In the genomic region with DNA sequence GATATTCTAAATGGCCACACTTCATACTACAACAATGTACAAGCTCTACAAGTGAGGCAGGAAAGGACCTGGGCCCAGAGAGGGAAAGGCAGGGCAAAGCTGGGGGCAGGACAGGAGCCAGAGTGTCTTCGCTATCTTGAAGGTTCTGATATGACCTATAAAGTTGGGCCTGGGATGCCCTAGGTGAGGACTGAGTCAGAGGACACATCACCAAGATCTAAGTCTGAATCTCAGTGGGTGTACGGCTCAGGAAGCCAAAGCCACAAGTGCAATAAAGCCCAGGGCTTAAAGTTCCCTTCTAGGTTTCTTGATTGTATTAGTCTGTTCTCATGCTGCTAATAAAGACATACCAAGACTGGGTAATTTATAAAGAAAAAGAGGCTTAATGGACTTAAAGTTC, we compare ENCODE assay signal across 21 cellular contexts.
A peak's percentile ranks its signal among the peaks of the same experiment; 100 is the strongest.
DNase-seq lines count a peak whose midpoint lies in the region; ATAC-seq and TF ChIP-seq lines count a peak whose summit lies in the region.
"Had no signal": no experiment of that assay in that cellular context is flagged by ENCODE, and none has a peak within 500 bp of the region (broad histone marks: within the 10 kb centered on the region; RNA-seq: fewer than 3 reads in every experiment).

No MANE protein-coding gene starts in this region.

- ATAC-seq in activated naive CD8-positive, alpha-beta T cell treated with anti-CD3 and anti-CD28 coated beads, Interleukin-2, amount 50 U/mL, for 24 hours: peak; percentile 57
- ATAC-seq in PC-3 (no peak), foreskin keratinocyte (peak; percentile 10), right lobe of liver (no peak)
- ATAC-seq: HepG2 had no signal

- no peaks in the 10 kb centered on the region for H4K20me1 ChIP-seq in PC-3 (ENCODE audit: low read length)
- H4K20me1 ChIP-seq: BLaER1 had no signal

- CTCF ChIA-PET in PC-3 (lab: Charles Lee) (no interaction called here), HEK293T (lab: Yijun Ruan, JAX) (no interaction called here)

- H3K9me3 Mint-ChIP-seq in activated naive CD8-positive, alpha-beta T cell treated with anti-CD3 and anti-CD28 coated beads, Interleukin-2, amount 50 U/mL, for 24 hours: no peaks in the 10 kb centered on the region
- H3K9me3 Mint-ChIP-seq in activated naive CD8-positive, alpha-beta T cell treated with anti-CD3 and anti-CD28 coated beads for 36 hours: no peaks in the 10 kb centered on the region
- H3K9me3 Mint-ChIP-seq: CD4-positive, CD25-positive, alpha-beta regulatory T cell had no signal

- H3K27me3 ChIP-seq in PC-3 (ENCODE audit: low read length): no peaks in the 10 kb centered on the region
- H3K27me3 ChIP-seq in foreskin keratinocyte: no peaks in the 10 kb centered on the region
- H3K27me3 ChIP-seq in right lobe of liver: no peaks in the 10 kb centered on the region
- H3K27me3 ChIP-seq: BLaER1 had no signal

- TF ChIP-seq CTCF in PC-3 (conservative IDR thresholded peaks at IDR 0.05; ENCODE audit: low read depth, low read length) (no peak), foreskin keratinocyte (conservative IDR thresholded peaks at IDR 0.05) (no peak), right lobe of liver (IDR thresholded peaks at IDR 0.05) (no peak)

- POLR2A ChIA-PET in PC-3 (lab: Charles Lee; ENCODE audit: unreplicated experiment): no interaction called here
- POLR2A ChIA-PET in HEK293T (lab: Yijun Ruan, JAX): no interaction called here

- H3K27ac ChIP-seq in PC-3 (ENCODE audit: low read length): no peak overlapping the region
- no peak overlapping the region for H3K27ac ChIP-seq in foreskin keratinocyte
- no peak overlapping the region for H3K27ac ChIP-seq in right lobe of liver
- H3K27ac ChIP-seq: BLaER1, GM23248 had no signal

- H3K27me3 Mint-ChIP-seq in activated naive CD8-positive, alpha-beta T cell treated with anti-CD3 and anti-CD28 coated beads, Interleukin-2, amount 50 U/mL, for 24 hours: peaks cover 2% of the 10 kb centered on the region
- peaks cover 5% of the 10 kb centered on the region for H3K27me3 Mint-ChIP-seq in activated naive CD8-positive, alpha-beta T cell treated with anti-CD3 and anti-CD28 coated beads for 36 hours

- H3K9me3 ChIP-seq in PC-3 (ENCODE audit: low read length): no peaks in the 10 kb centered on the region
- no peaks in the 10 kb centered on the region for H3K9me3 ChIP-seq in right lobe of liver

- DNase-seq in activated naive CD8-positive, alpha-beta T cell treated with anti-CD3 and anti-CD28 coated beads, Interleukin-2, amount 50 U/mL, for 24 hours: no peak
- DNase-seq in activated naive CD8-positive, alpha-beta T cell treated with anti-CD3 and anti-CD28 coated beads for 36 hours: no peak
- peak; percentile 3 for DNase-seq in PC-3
- no peak for DNase-seq in foreskin keratinocyte
- DNase-seq in NCI-H2227 treated with DMSO at 0.1 percent for 48 hours (lab: John Stamatoyannopoulos, UW): no peak
- DNase-seq in right lobe of liver: no peak
- no peak for DNase-seq in HEK293T (ENCODE audit: extremely low spot score)
- DNase-seq: CD4-positive, CD25-positive, alpha-beta regulatory T cell; GM23248; H7; KBM-7; NCI-H1092; NCI-H1417 treated with DMSO at 0.1 percent for 48 hours; NCI-H1694 treated with DMSO at 0.1 percent for 48 hours; NCI-H446 treated with DMSO at 0.1 percent for 48 hours; NCI-H526; NCI-H82; NK-92 treated with Interleukin-12 subunit alpha and Interleukin-12 subunit beta, amount 100 ng/mL, for 24 hours; SHP77 treated with DMSO at 0.1 percent for 48 hours had no signal

- no peaks in the 10 kb centered on the region for H3F3A ChIP-seq in PC-3 (ENCODE audit: low read length, unreplicated experiment)

- intact Hi-C loops in PC-3 (cut with micrococcal nuclease) (no loop called here), right lobe of liver (cut with DNase I) (no loop called here)

- no TSS peak for BruUV-seq in PC-3 (replicated peaks; lab: Mats Ljungman, UMichigan)

- no peaks in the 10 kb centered on the region for H3K36me3 Mint-ChIP-seq in activated naive CD8-positive, alpha-beta T cell treated with anti-CD3 and anti-CD28 coated beads, Interleukin-2, amount 50 U/mL, for 24 hours (ENCODE audit: low read depth)
- no peaks in the 10 kb centered on the region for H3K36me3 Mint-ChIP-seq in activated naive CD8-positive, alpha-beta T cell treated with anti-CD3 and anti-CD28 coated beads for 36 hours
- H3K36me3 Mint-ChIP-seq: CD4-positive, CD25-positive, alpha-beta regulatory T cell had no signal

- H3K4me1 Mint-ChIP-seq in activated naive CD8-positive, alpha-beta T cell treated with anti-CD3 and anti-CD28 coated beads, Interleukin-2, amount 50 U/mL, for 24 hours: peaks cover 2% of the 10 kb centered on the region
- H3K4me1 Mint-ChIP-seq in activated naive CD8-positive, alpha-beta T cell treated with anti-CD3 and anti-CD28 coated beads for 36 hours: peaks cover 2% of the 10 kb centered on the region
- H3K4me1 Mint-ChIP-seq: CD4-positive, CD25-positive, alpha-beta regulatory T cell had no signal

- no peak for TF ChIP-seq POLR2A in right lobe of liver (IDR thresholded peaks at IDR 0.05)

- 83% methylated on average over 2 of the region's 2 CpGs for WGBS in right lobe of liver (ENCODE audit: insufficient coverage, low coverage, low lambda C conversion rate, missing lambda C conversion rate)

- no peak overlapping the region for H3K27ac Mint-ChIP-seq in activated naive CD8-positive, alpha-beta T cell treated with anti-CD3 and anti-CD28 coated beads, Interleukin-2, amount 50 U/mL, for 24 hours
- no peak overlapping the region for H3K27ac Mint-ChIP-seq in activated naive CD8-positive, alpha-beta T cell treated with anti-CD3 and anti-CD28 coated beads for 36 hours
- H3K27ac Mint-ChIP-seq: CD4-positive, CD25-positive, alpha-beta regulatory T cell had no signal

- H3K4me1 ChIP-seq in PC-3 (ENCODE audit: insufficient read depth, low read length): peaks cover 10% of the 10 kb centered on the region; the same call in 1 of the 2 replicates
- peaks cover 11% of the 10 kb centered on the region for H3K4me1 ChIP-seq in foreskin keratinocyte
- H3K4me1 ChIP-seq in right lobe of liver: no peaks in the 10 kb centered on the region
- H3K4me1 ChIP-seq: BLaER1 had no signal

- no peak overlapping the region for H3K9ac ChIP-seq in PC-3 (ENCODE audit: low read length)
- H3K9ac ChIP-seq: BLaER1, GM23248 had no signal

- H3K79me2 ChIP-seq in PC-3 (ENCODE audit: low read length): no peaks in the 10 kb centered on the region

- H3K4me3 Mint-ChIP-seq in activated naive CD8-positive, alpha-beta T cell treated with anti-CD3 and anti-CD28 coated beads, Interleukin-2, amount 50 U/mL, for 24 hours: no peak overlapping the region
- no peak overlapping the region for H3K4me3 Mint-ChIP-seq in activated naive CD8-positive, alpha-beta T cell treated with anti-CD3 and anti-CD28 coated beads for 36 hours
- H3K4me3 Mint-ChIP-seq: CD4-positive, CD25-positive, alpha-beta regulatory T cell had no signal

- H3K4me3 ChIP-seq in PC-3 (ENCODE audit: low read length) (no peak overlapping the region), right lobe of liver (no peak overlapping the region)
- H3K4me3 ChIP-seq: BLaER1, GM23248 had no signal

- no peak overlapping the region for H2AFZ ChIP-seq in PC-3 (ENCODE audit: low read length)
- H2AFZ ChIP-seq: GM23248 had no signal

- no peaks in the 10 kb centered on the region for H3K9me2 ChIP-seq in PC-3 (replicated peaks; ENCODE audit: low read length)

- no peak overlapping the region for H3K4me2 ChIP-seq in PC-3 (ENCODE audit: low read length)
- H3K4me2 ChIP-seq: BLaER1 had no signal

- H3K36me3 ChIP-seq in PC-3 (ENCODE audit: low read depth, low read length) (no peaks in the 10 kb centered on the region), right lobe of liver (no peaks in the 10 kb centered on the region)
- H3K36me3 ChIP-seq: BLaER1 had no signal

TF ChIP-seq in HEK293T, 16 proteins besides CTCF, POLR2A, EP300 and RAD21:
- TF ChIP-seq CTBP1 (IDR thresholded peaks at IDR 0.05; ENCODE audit: borderline replicate concordance) (no peak), L3MBTL2 (conservative IDR thresholded peaks at IDR 0.05) (no peak), ARNT (IDR thresholded peaks at IDR 0.05) (no peak), BHLHE40 (IDR thresholded peaks at IDR 0.05; ENCODE audit: borderline replicate concordance) (no peak), SUZ12 (IDR thresholded peaks at IDR 0.05) (no peak), FOXM1 (IDR thresholded peaks at IDR 0.05; ENCODE audit: borderline replicate concordance) (no peak), FOXA1 (IDR thresholded peaks at IDR 0.05) (no peak), TARDBP (IDR thresholded peaks at IDR 0.05) (no peak), FOXK2 (IDR thresholded peaks at IDR 0.05) (no peak), ZNF384 (IDR thresholded peaks at IDR 0.05) (no peak), ELF4 (IDR thresholded peaks at IDR 0.05) (no peak), HDGF (IDR thresholded peaks at IDR 0.05; ENCODE audit: borderline replicate concordance) (no peak), NFRKB (IDR thresholded peaks at IDR 0.05) (no peak)
TF ChIP-seq in HEK293T: peak in this region for 0.

Comparison
In these comparisons a context has a peak if more than half of its experiments do, and no peak if none do; other contexts are left out.
1. ATAC-seq: peak in activated naive CD8-positive, alpha-beta T cell treated with anti-CD3 and anti-CD28 coated beads, Interleukin-2, amount 50 U/mL, for 24 hours (single experiment) and foreskin keratinocyte (single experiment); none in PC-3 (single experiment) and right lobe of liver (0 of 4).